ENCODE assay signal across 7 cellular contexts in the genomic region with DNA sequence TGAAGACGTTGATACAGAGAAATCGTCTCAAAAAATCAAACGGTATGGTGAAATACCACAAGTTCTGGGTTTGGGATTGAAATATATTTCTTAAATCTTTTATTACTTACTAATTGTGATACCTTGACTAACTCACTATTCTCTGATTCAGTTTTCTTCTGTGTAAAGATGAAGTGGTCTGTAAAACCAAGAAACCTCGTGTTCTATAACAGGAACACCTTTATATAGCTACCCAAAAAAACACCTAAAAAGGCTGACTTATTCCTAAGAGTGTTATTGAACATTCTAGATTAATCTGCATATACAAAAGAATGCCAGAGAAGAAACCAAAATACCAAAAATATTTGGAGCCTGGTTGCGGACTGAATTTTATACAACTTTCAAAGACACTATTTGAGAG. TPM values are rescaled to one million over a fixed set of nuclear protein-coding genes. Genes with fewer than 3 reads are reported as not detected.
DNase-seq lines count a peak whose midpoint lies in the region; ATAC-seq and TF ChIP-seq lines count a peak whose summit lies in the region.

No MANE protein-coding gene starts in this region.

- DNase-seq in GM23338 (ENCODE audit: low spot score): no peak
- no peak for DNase-seq in RWPE2 (ENCODE audit: low spot score)
- no peak for DNase-seq in fibroblast of pulmonary artery (ENCODE audit: low read depth)
- no peak for DNase-seq in spleen
- DNase-seq in NCI-H1436 (lab: John Stamatoyannopoulos, UW): no peak

- peak overlapping the region; percentile 79 for H3K4me2 ChIP-seq in GM23338

- H3K9me3 Mint-ChIP-seq in GM23338: no peaks in the 10 kb centered on the region

- no peaks in the 10 kb centered on the region for H3K36me3 Mint-ChIP-seq in GM23338 (ENCODE audit: low read depth)

- H3K9me3 ChIP-seq in RWPE2 (ENCODE audit: severe bottlenecking) (no peaks in the 10 kb centered on the region), spleen (no peaks in the 10 kb centered on the region)

- WGBS in spleen, 5 donors: 71 to 82% (median 77%) methylated on average over 5 of the region's 5 CpGs

- H3K4me3 ChIP-seq in GM23338 (peak overlapping the region; percentile 63), RWPE2 (ENCODE audit: severe bottlenecking) (peak overlapping the region; percentile 46), fibroblast of pulmonary artery (replicated peaks; ENCODE audit: low read depth, low read length) (peak overlapping the region; percentile 91), spleen (peak overlapping the region; percentile 42 to 66 (median 56))

- no peak overlapping the region; the same call in 1 of the 2 replicates for H3K27ac ChIP-seq in GM23338 (ENCODE audit: low read depth)
- no peak overlapping the region for H3K27ac ChIP-seq in RWPE2 (ENCODE audit: poor library complexity, severe bottlenecking)
- H3K27ac ChIP-seq in spleen: peak overlapping the region; percentile 76 to 91 (median 88)

- H3K36me3 ChIP-seq in GM23338 (ENCODE audit: insufficient read depth) (no peaks in the 10 kb centered on the region), RWPE2 (ENCODE audit: low read depth) (peaks cover 19% of the 10 kb centered on the region), spleen (peaks cover 0 to 18% (median 7%) of the 10 kb centered on the region in 6 donors)

- H3K4me1 ChIP-seq in GM23338 (ENCODE audit: insufficient read depth): peaks cover 9% of the 10 kb centered on the region; the same call in 1 of the 2 replicates
- no peaks in the 10 kb centered on the region for H3K4me1 ChIP-seq in RWPE2 (ENCODE audit: insufficient read depth, poor library complexity, severe bottlenecking)
- peaks cover 0 to 41% (median 18%) of the 10 kb centered on the region in 6 donors for H3K4me1 ChIP-seq in spleen

- no peaks in the 10 kb centered on the region for H3K27me3 ChIP-seq in GM23338 (ENCODE audit: insufficient read depth)
- no peaks in the 10 kb centered on the region for H3K27me3 ChIP-seq in RWPE2 (ENCODE audit: insufficient read depth, poor library complexity, severe bottlenecking)
- H3K27me3 ChIP-seq in spleen (replicated peaks in 1 of 7): no peaks in the 10 kb centered on the region

- H3K27ac Mint-ChIP-seq in GM23338: no peak overlapping the region

- H3K79me2 ChIP-seq in GM23338 (replicated peaks; ENCODE audit: insufficient read depth): no peaks in the 10 kb centered on the region

- H2AFZ ChIP-seq in GM23338: peak overlapping the region; percentile 98

- TF ChIP-seq POLR2A in spleen (IDR thresholded peaks at IDR 0.05): no peak

- peaks cover 4% of the 10 kb centered on the region for H3K27me3 Mint-ChIP-seq in GM23338 (ENCODE audit: insufficient read depth, low read depth, poor library complexity)

- intact Hi-C loops in spleen (cut with DNase I; ENCODE audit: low total_unique reads): no loop called here

- H3K4me1 Mint-ChIP-seq in GM23338: peaks cover 4% of the 10 kb centered on the region; the same call in 2 of the 3 replicates

- no peaks in the 10 kb centered on the region for H4K20me1 ChIP-seq in GM23338 (replicated peaks; ENCODE audit: insufficient read depth)

- H3F3A ChIP-seq in GM23338 (replicated peaks; ENCODE audit: low read depth): no peaks in the 10 kb centered on the region

- TF ChIP-seq CTCF in GM23338 (conservative IDR thresholded peaks at IDR 0.05; ENCODE audit: low read depth in 2 of 2) (no peak), RWPE2 (IDR thresholded peaks at IDR 0.05; ENCODE audit: poor library complexity, severe bottlenecking) (no peak), fibroblast of pulmonary artery (IDR thresholded peaks at IDR 0.05; ENCODE audit: low read length, missing control alignments) (no peak), spleen (IDR thresholded peaks at IDR 0.05 in 8 of 11, conservative IDR thresholded peaks at IDR 0.05 in 3 of 11) (no peak)

- ATAC-seq in GM23338 (no peak), RWPE2 (ENCODE audit: low read depth) (no peak), GM19395 (IDR thresholded peaks at IDR 0.05; ENCODE audit: unreplicated experiment) (no peak), HG03045 (IDR thresholded peaks at IDR 0.05; ENCODE audit: unreplicated experiment) (no peak)

- no peaks in the 10 kb centered on the region for H3K9me2 ChIP-seq in GM23338 (ENCODE audit: insufficient read depth)

- H3K4me3 Mint-ChIP-seq in GM23338: peak overlapping the region; percentile 77

TF ChIP-seq in GM23338, 12 proteins besides CTCF, POLR2A, EP300 and RAD21:
- TF ChIP-seq ZNF114 (CRISPR knock-in tag; IDR thresholded peaks at IDR 0.05) (no peak), EZH2phosphoT487 (IDR thresholded peaks at IDR 0.05; ENCODE audit: unreplicated experiment) (no peak), STAT1 (IDR thresholded peaks at IDR 0.05; ENCODE audit: unreplicated experiment) (no peak), REST (IDR thresholded peaks at IDR 0.05; ENCODE audit: unreplicated experiment) (no peak), ZNF331 (CRISPR knock-in tag; IDR thresholded peaks at IDR 0.05; ENCODE audit: low read depth) (no peak), NANOG (IDR thresholded peaks at IDR 0.05; ENCODE audit: borderline replicate concordance) (no peak), POLR2AphosphoS5 (IDR thresholded peaks at IDR 0.05; ENCODE audit: low read depth) (no peak)
TF ChIP-seq in GM23338: peak in this region for 0.

RNA-seq across cellular contexts. Expression of gene LRRIQ3, which starts 0.7 kb away (rescaled TPM):
- 0.16 and 0.21 TPM in 2 replicates for total RNA-seq in GM23338 (2014; rRNA removed; shearing (Covaris generic))
- polyA plus RNA-seq in GM23338 (2016; fragmentation: Nextera tagmentation; extraction: Ambion mirVana) (0.36 and 1.0 TPM in 2 replicates), spleen (1 to 10 TPM in 2 of 3 donors, under 1 TPM in 1; 0.86 to 1.3 (median 1.2) TPM)
- 1 to 10 TPM; 1.0 to 3.0 (median 1.7) TPM for total RNA-seq in spleen

RNA-seq across cellular contexts. Expression of gene FPGT, which starts 0.8 kb away (rescaled TPM):
- total RNA-seq in GM23338 (2014; rRNA removed; shearing (Covaris generic)): 4.2 and 8.3 TPM in 2 replicates
- 1.2 and 2.6 TPM in 2 replicates for polyA plus RNA-seq in GM23338 (2016; fragmentation: Nextera tagmentation; extraction: Ambion mirVana)
- 10 to 100 TPM; 12.7 to 28.0 (median 19.0) TPM for total RNA-seq in spleen
- polyA plus RNA-seq in spleen: 1 to 10 TPM; 3.6 to 6.6 (median 5.1) TPM

RNA-seq across cellular contexts. Expression of gene TNNI3K, which starts 37.9 kb away (rescaled TPM):
- not detected in 2 replicates for total RNA-seq in GM23338 (2014; rRNA removed; shearing (Covaris generic))
- 1.4 TPM in 1 of 2 replicates, not detected in the other for polyA plus RNA-seq in GM23338 (2016; fragmentation: Nextera tagmentation; extraction: Ambion mirVana)
- 1 to 10 TPM in 6 of 7 donors, not detected in 1; 1.3 to 6.2 (median 2.8) TPM for total RNA-seq in spleen
- 1 to 10 TPM in 2 of 3 donors, under 1 TPM in 1; 0.41 to 2.8 (median 1.3) TPM for polyA plus RNA-seq in spleen

Comparison
In these comparisons a context has a peak if more than half of its experiments do, and no peak if none do; other contexts are left out.
1. H3K27ac ChIP-seq: peak in spleen (8 of 8); none in GM23338 (single experiment) and RWPE2 (single experiment).
2. Peak in every context shown above with its lines, with median percentiles within 50 percentile points of each other: H3K4me3 ChIP-seq.